Comparison of ENCODE assay signal across 1 cellular context in genomic region chr3:12405432-12406272, GRCh38.
TF ChIP-seq lines count a peak whose summit lies in the region.

No MANE protein-coding gene starts in this region.

TF ChIP-seq in HepG2, 621 proteins besides CTCF, POLR2A, EP300 and RAD21 (continued from another document and continues in another):
- TF ChIP-seq ZNF292 (CRISPR knock-in tag; IDR thresholded peaks at IDR 0.05; ENCODE audit: borderline replicate concordance, low read depth) (peak; percentile 86; the same call in 1 of the 2 replicates), MED1 (CRISPR knock-in tag; IDR thresholded peaks at IDR 0.05) (peak; percentile 99), TCF12 (IDR thresholded peaks at IDR 0.05) (no peak), TCF12 (CRISPR knock-in tag; IDR thresholded peaks at IDR 0.05) (peak; percentile 87; the same call in 1 of the 2 replicates), SIX4 (CRISPR knock-in tag; IDR thresholded peaks at IDR 0.05) (peak; percentile 24; the same call in 1 of the 2 replicates), CREBL2 (CRISPR knock-in tag; IDR thresholded peaks at IDR 0.05; ENCODE audit: borderline replicate concordance) (no peak), TAF15 (IDR thresholded peaks at IDR 0.05; ENCODE audit: low read depth, low read length, poor library complexity, severe bottlenecking) (no peak), ZNF142 (CRISPR knock-in tag; IDR thresholded peaks at IDR 0.05) (no peak; the same call in 1 of the 2 replicates), POLR2AphosphoS2 (IDR thresholded peaks at IDR 0.05; ENCODE audit: low read depth, low read length) (no peak), GPBP1L1 (CRISPR knock-in tag; IDR thresholded peaks at IDR 0.05) (no peak), THAP9 (CRISPR knock-in tag; IDR thresholded peaks at IDR 0.05; ENCODE audit: borderline replicate concordance) (peak; percentile 49; the same call in 1 of the 2 replicates), BORCS8-MEF2B (CRISPR knock-in tag; IDR thresholded peaks at IDR 0.05) (0 out of 2 replicates have a peak, but pooled peaks have one; percentile 26), ZNF512B (CRISPR knock-in tag; IDR thresholded peaks at IDR 0.05; ENCODE audit: borderline replicate concordance) (no peak; the same call in 1 of the 2 replicates), BRD4 (CRISPR knock-in tag; IDR thresholded peaks at IDR 0.05) (peak; percentile 60), RFX3 (CRISPR knock-in tag; IDR thresholded peaks at IDR 0.05) (0 out of 2 replicates have a peak, but pooled peaks have one; percentile 36), MEIS1 (CRISPR knock-in tag; IDR thresholded peaks at IDR 0.05; ENCODE audit: borderline replicate concordance) (peak; percentile 93; the same call in 1 of the 2 replicates), HMGXB3 (CRISPR knock-in tag; IDR thresholded peaks at IDR 0.05; ENCODE audit: borderline replicate concordance) (peak; percentile 64; the same call in 1 of the 2 replicates), ATF3 (CRISPR knock-in tag; IDR thresholded peaks at IDR 0.05) (peak; percentile 96), TFDP1 (CRISPR knock-in tag; IDR thresholded peaks at IDR 0.05; ENCODE audit: borderline replicate concordance) (peak; percentile 64; the same call in 1 of the 2 replicates), ZBTB38 (CRISPR knock-in tag; IDR thresholded peaks at IDR 0.05) (peak; percentile 92), FOXK2 (IDR thresholded peaks at IDR 0.05) (peak; percentile 6; the same call in 1 of the 2 replicates), THRA (CRISPR knock-in tag; IDR thresholded peaks at IDR 0.05; ENCODE audit: borderline replicate concordance) (peak; percentile 66), TGIF2 (CRISPR knock-in tag; IDR thresholded peaks at IDR 0.05) (no peak; the same call in 1 of the 2 replicates), ZBTB46 (CRISPR knock-in tag; IDR thresholded peaks at IDR 0.05; ENCODE audit: borderline replicate concordance) (no peak), ZKSCAN8 (CRISPR knock-in tag; IDR thresholded peaks at IDR 0.05; ENCODE audit: borderline replicate concordance) (peak; percentile 92), SMC3 (IDR thresholded peaks at IDR 0.05; ENCODE audit: low read length) (peak; percentile 39; the same call in 1 of the 2 replicates), SP140L (CRISPR knock-in tag; IDR thresholded peaks at IDR 0.05; ENCODE audit: borderline replicate concordance) (0 out of 2 replicates have a peak, but pooled peaks have one; percentile 87), ZKSCAN1 (IDR thresholded peaks at IDR 0.05; ENCODE audit: low read length) (no peak)
